In the genomic region with DNA sequence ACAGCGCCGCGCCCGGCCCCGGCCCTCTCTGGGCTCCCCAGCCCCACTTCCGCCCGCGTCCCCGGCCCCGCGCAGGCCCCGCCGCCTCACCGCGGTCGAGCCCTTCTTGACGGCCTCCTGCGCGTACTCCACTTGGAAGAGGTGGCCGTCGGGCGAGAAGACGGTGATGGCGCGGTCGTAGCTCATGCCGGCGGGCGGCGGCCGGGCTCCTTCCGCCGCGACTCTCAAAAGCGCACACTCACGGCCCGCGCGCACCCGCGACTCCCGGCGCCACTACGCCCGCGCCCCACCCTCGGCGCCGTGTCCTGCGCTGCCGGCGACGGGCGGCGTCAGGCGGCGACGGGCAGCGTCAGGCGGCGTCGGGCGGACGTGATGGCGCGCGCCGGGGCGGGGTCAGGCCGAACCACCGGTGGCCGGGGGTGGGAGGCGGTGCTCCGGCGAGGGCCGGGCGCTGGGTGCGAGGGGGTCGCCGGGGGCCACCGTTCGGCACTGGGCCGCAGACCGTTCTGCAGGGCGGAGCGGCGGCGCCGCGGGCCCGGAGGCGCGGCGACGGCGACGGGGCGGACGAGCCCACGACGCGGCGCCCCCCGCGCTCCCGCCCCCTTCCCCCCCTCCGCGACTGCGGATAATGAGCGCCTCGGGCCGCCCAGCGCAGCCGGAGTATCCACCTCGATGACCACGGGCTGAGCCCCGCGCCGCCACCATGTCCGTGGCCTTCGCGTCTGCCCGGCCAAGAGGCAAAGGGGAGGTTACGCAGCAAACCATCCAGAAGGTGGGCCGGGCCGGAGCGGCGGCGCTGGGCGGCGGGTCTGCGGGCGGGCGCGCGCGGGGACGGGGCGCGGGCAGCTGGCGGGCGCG, we compare ENCODE assay signal across 2 cellular contexts.
A peak's percentile ranks its signal among the peaks of the same experiment; 100 is the strongest.
TF ChIP-seq lines count a peak whose summit lies in the region.

A gene (minus strand): TSS at position 277 of the 858 bp plus-strand sequence. CDS start 91 bp downstream, at position 186.
A gene with protein sequence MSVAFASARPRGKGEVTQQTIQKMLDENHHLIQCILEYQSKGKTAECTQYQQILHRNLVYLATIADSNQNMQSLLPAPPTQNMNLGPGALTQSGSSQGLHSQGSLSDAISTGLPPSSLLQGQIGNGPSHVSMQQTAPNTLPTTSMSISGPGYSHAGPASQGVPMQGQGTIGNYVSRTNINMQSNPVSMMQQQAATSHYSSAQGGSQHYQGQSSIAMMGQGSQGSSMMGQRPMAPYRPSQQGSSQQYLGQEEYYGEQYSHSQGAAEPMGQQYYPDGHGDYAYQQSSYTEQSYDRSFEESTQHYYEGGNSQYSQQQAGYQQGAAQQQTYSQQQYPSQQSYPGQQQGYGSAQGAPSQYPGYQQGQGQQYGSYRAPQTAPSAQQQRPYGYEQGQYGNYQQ (plus strand): TSS at position 652 of the 858 bp plus-strand sequence. CDS start 52 bp downstream, at position 704.

TF ChIP-seq in GM23338, 12 proteins besides CTCF, POLR2A, EP300 and RAD21 (continued from another document):
- no peak for TF ChIP-seq ZNF331 (CRISPR knock-in tag; IDR thresholded peaks at IDR 0.05; ENCODE audit: low read depth)
- TF ChIP-seq EZH2phosphoT487 (IDR thresholded peaks at IDR 0.05; ENCODE audit: unreplicated experiment): no peak
- no peak for TF ChIP-seq NANOG (IDR thresholded peaks at IDR 0.05; ENCODE audit: borderline replicate concordance)
- peak; percentile 69 for TF ChIP-seq CREB1 (CRISPR knock-in tag; IDR thresholded peaks at IDR 0.05; ENCODE audit: low read depth)
- TF ChIP-seq, protein P1, sequence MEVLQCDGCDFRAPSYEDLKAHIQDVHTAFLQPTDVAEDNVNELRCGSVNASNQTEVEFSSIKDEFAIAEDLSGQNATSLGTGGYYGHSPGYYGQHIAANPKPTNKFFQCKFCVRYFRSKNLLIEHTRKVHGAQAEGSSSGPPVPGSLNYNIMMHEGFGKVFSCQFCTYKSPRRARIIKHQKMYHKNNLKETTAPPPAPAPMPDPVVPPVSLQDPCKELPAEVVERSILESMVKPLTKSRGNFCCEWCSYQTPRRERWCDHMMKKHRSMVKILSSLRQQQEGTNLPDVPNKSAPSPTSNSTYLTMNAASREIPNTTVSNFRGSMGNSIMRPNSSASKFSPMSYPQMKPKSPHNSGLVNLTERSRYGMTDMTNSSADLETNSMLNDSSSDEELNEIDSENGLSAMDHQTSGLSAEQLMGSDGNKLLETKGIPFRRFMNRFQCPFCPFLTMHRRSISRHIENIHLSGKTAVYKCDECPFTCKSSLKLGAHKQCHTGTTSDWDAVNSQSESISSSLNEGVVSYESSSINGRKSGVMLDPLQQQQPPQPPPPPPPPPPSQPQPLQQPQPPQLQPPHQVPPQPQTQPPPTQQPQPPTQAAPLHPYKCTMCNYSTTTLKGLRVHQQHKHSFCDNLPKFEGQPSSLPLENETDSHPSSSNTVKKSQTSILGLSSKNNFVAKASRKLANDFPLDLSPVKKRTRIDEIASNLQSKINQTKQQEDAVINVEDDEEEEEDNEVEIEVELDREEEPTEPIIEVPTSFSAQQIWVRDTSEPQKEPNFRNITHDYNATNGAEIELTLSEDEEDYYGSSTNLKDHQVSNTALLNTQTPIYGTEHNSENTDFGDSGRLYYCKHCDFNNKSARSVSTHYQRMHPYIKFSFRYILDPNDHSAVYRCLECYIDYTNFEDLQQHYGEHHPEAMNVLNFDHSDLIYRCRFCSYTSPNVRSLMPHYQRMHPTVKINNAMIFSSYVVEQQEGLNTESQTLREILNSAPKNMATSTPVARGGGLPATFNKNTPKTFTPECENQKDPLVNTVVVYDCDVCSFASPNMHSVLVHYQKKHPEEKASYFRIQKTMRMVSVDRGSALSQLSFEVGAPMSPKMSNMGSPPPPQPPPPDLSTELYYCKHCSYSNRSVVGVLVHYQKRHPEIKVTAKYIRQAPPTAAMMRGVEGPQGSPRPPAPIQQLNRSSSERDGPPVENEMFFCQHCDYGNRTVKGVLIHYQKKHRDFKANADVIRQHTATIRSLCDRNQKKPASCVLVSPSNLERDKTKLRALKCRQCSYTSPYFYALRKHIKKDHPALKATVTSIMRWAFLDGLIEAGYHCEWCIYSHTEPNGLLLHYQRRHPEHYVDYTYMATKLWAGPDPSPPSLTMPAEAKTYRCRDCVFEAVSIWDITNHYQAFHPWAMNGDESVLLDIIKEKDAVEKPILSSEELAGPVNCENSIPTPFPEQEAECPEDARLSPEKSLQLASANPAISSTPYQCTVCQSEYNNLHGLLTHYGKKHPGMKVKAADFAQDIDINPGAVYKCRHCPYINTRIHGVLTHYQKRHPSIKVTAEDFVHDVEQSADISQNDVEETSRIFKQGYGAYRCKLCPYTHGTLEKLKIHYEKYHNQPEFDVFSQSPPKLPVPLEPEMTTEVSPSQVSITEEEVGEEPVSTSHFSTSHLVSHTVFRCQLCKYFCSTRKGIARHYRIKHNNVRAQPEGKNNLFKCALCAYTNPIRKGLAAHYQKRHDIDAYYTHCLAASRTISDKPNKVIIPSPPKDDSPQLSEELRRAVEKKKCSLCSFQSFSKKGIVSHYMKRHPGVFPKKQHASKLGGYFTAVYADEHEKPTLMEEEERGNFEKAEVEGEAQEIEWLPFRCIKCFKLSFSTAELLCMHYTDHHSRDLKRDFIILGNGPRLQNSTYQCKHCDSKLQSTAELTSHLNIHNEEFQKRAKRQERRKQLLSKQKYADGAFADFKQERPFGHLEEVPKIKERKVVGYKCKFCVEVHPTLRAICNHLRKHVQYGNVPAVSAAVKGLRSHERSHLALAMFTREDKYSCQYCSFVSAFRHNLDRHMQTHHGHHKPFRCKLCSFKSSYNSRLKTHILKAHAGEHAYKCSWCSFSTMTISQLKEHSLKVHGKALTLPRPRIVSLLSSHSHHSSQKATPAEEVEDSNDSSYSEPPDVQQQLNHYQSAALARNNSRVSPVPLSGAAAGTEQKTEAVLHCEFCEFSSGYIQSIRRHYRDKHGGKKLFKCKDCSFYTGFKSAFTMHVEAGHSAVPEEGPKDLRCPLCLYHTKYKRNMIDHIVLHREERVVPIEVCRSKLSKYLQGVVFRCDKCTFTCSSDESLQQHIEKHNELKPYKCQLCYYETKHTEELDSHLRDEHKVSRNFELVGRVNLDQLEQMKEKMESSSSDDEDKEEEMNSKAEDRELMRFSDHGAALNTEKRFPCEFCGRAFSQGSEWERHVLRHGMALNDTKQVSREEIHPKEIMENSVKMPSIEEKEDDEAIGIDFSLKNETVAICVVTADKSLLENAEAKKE (CRISPR knock-in tag; IDR thresholded peaks at IDR 0.05): no peak
- no peak for TF ChIP-seq JUNB (IDR thresholded peaks at IDR 0.05; ENCODE audit: unreplicated experiment)
- TF ChIP-seq, protein P2, sequence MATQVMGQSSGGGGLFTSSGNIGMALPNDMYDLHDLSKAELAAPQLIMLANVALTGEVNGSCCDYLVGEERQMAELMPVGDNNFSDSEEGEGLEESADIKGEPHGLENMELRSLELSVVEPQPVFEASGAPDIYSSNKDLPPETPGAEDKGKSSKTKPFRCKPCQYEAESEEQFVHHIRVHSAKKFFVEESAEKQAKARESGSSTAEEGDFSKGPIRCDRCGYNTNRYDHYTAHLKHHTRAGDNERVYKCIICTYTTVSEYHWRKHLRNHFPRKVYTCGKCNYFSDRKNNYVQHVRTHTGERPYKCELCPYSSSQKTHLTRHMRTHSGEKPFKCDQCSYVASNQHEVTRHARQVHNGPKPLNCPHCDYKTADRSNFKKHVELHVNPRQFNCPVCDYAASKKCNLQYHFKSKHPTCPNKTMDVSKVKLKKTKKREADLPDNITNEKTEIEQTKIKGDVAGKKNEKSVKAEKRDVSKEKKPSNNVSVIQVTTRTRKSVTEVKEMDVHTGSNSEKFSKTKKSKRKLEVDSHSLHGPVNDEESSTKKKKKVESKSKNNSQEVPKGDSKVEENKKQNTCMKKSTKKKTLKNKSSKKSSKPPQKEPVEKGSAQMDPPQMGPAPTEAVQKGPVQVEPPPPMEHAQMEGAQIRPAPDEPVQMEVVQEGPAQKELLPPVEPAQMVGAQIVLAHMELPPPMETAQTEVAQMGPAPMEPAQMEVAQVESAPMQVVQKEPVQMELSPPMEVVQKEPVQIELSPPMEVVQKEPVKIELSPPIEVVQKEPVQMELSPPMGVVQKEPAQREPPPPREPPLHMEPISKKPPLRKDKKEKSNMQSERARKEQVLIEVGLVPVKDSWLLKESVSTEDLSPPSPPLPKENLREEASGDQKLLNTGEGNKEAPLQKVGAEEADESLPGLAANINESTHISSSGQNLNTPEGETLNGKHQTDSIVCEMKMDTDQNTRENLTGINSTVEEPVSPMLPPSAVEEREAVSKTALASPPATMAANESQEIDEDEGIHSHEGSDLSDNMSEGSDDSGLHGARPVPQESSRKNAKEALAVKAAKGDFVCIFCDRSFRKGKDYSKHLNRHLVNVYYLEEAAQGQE (IDR thresholded peaks at IDR 0.05; ENCODE audit: unreplicated experiment): no peak
TF ChIP-seq in GM23338: peak in this region for 2.

TF ChIP-seq in SK-N-SH treated with all-trans-retinoic acid at 6 μM for 48 hours, 23 proteins besides CTCF, POLR2A, EP300 and RAD21:
- TF ChIP-seq, protein P3, sequence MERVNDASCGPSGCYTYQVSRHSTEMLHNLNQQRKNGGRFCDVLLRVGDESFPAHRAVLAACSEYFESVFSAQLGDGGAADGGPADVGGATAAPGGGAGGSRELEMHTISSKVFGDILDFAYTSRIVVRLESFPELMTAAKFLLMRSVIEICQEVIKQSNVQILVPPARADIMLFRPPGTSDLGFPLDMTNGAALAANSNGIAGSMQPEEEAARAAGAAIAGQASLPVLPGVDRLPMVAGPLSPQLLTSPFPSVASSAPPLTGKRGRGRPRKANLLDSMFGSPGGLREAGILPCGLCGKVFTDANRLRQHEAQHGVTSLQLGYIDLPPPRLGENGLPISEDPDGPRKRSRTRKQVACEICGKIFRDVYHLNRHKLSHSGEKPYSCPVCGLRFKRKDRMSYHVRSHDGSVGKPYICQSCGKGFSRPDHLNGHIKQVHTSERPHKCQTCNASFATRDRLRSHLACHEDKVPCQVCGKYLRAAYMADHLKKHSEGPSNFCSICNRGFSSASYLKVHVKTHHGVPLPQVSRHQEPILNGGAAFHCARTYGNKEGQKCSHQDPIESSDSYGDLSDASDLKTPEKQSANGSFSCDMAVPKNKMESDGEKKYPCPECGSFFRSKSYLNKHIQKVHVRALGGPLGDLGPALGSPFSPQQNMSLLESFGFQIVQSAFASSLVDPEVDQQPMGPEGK (CRISPR knock-in tag; IDR thresholded peaks at IDR 0.05; ENCODE audit: borderline replicate concordance): no peak
- peak; percentile 54; the same call in 1 of the 2 replicates for TF ChIP-seq ZFP3 (CRISPR knock-in tag; IDR thresholded peaks at IDR 0.05)
- TF ChIP-seq GLIS3 (CRISPR knock-in tag; IDR thresholded peaks at IDR 0.05): 0 out of 2 replicates have a peak, but pooled peaks have one; percentile 26
- TF ChIP-seq ZFP30 (CRISPR knock-in tag; IDR thresholded peaks at IDR 0.05): no peak
